In the genomic region with DNA sequence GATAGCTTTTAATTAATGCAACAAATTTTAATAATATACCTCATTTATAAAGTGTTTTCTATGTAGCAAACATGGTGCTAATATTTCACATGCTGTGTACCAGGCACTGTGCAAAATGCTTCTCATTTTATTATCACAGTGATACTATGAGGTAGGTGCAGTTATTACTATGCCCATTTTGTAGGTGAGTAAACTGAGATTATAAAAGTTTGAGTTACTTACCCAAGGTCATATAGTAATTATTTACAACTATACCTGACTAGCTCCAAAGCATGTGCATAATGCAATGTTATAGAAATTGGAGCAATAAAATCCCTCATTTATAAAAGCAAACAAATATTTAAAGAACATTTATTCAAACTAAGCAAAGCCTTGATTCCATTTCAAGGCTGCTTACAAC, we compare ENCODE assay signal across 25 cellular contexts.
"Had no signal": no experiment of that assay in that cellular context is flagged by ENCODE, and none has a peak within 500 bp of the region (broad histone marks: within the 10 kb centered on the region; RNA-seq: fewer than 3 reads in every experiment).

No MANE protein-coding gene starts in this region.

- H3K36me3 ChIP-seq: neutrophil, pancreas, right lobe of liver, sigmoid colon, stomach, thoracic aorta, thyroid gland, tibial nerve, upper lobe of left lung, vagina had no signal

- ATAC-seq: natural killer cell treated with Interleukin-12 subunit alpha and Interleukin-12 subunit beta and Interleukin-15 and Interleukin-18, amount 100 ng/mL, for 72 hours; pancreas; psoas muscle; right cardiac atrium; right lobe of liver; stimulated activated effector memory CD8-positive, alpha-beta T cell treated with anti-CD3 and anti-CD28 coated beads, Interleukin-12 subunit alpha, Interleukin-12 subunit beta, amount 100 ng/mL, for 72 hours; stimulated activated naive B cell treated with anti-CD40 and anti-IgM and Interleukin-4, amounts not matched to agents 10 μg/mL and 1 μg/mL and 100 μg/mL, for 72 hours had no signal

- DNase-seq: nephron progenitor cell; nucleus accumbens; pancreas; psoas muscle; right cardiac atrium; right lobe of liver; sigmoid colon; small intestine; stimulated activated CD4-positive, alpha-beta T cell treated with anti-CD3 and anti-CD28 coated beads, Interleukin-15, amount 100 ng/mL, for 24 hours; stimulated activated CD4-positive, alpha-beta T cell treated with anti-CD3 and anti-CD28 coated beads, Interleukin-2, amount 100 ng/mL, for 24 hours; stimulated activated CD4-positive, alpha-beta T cell treated with anti-CD3 and anti-CD28 coated beads, Interleukin-2, amount 100 ng/mL, for 48 hours; stimulated activated CD4-positive, alpha-beta T cell treated with anti-CD3 and anti-CD28 coated beads, Interleukin-4, amount 100 ng/mL, for 24 hours; stimulated activated naive B cell treated with anti-CD40 and anti-IgM and Interleukin-4, amounts not matched to agents 10 μg/mL and 1 μg/mL and 100 μg/mL, for 72 hours; stimulated activated naive CD4-positive, alpha-beta T cell treated with Interleukin-2 at 50 U/mL for 16 hours; stomach; thyroid gland; trophoblast cell; upper lobe of left lung had no signal

- H3K27me3 ChIP-seq: neutrophil, right lobe of liver, sigmoid colon, stomach, thyroid gland, tibial nerve, upper lobe of left lung, vagina had no signal

- H3K4me1 ChIP-seq: pancreas, psoas muscle, right lobe of liver, sigmoid colon, stomach, thyroid gland, upper lobe of left lung, vagina had no signal

- H3K9me3 ChIP-seq: neutrophil, pancreas, psoas muscle, right lobe of liver, sigmoid colon, stomach, thoracic aorta, thyroid gland, tibial nerve, upper lobe of left lung, vagina had no signal

- H3K4me3 ChIP-seq: pancreas, psoas muscle, right lobe of liver, sigmoid colon, stomach, thoracic aorta, thyroid gland, tibial nerve, upper lobe of left lung, vagina had no signal

- FAIRE-seq: pancreas, urothelium cell line had no signal

- H3K27ac ChIP-seq: neutrophil, pancreas, psoas muscle, right lobe of liver, sigmoid colon, stomach, thoracic aorta, thyroid gland, upper lobe of left lung, vagina had no signal
